In genomic region chr7:107044347-107045194, GRCh38 we compare ENCODE assay signal across 8 cellular contexts. TPM values are rescaled to one million over a fixed set of nuclear protein-coding genes. Genes with fewer than 3 reads are reported as not detected.
DNase-seq lines count a peak whose midpoint lies in the region; ATAC-seq and TF ChIP-seq lines count a peak whose summit lies in the region.

TSS of gene PRKAR2B (plus strand) at chr7:107044705. CDS start at chr7:107044908, 203 bp downstream.

- ATAC-seq in SK-N-SH treated with all-trans-retinoic acid at 6 μM for 48 hours (peak; percentile 70), omental fat pad (ENCODE audit: low FRiP score) (peak; percentile 97)

- peak within 1 kb of the TSS; percentile 87 for H3K4me3 Mint-ChIP-seq in activated naive CD4-positive, alpha-beta T cell treated with anti-CD3 and anti-CD28 coated beads, Interleukin-2, amount 50 U/mL, for 24 hours

- H3K27me3 Mint-ChIP-seq in activated naive CD4-positive, alpha-beta T cell treated with anti-CD3 and anti-CD28 coated beads, Interleukin-2, amount 50 U/mL, for 24 hours: peaks cover 26% of the 10 kb centered on the region

- TF ChIP-seq CTCF in omental fat pad (IDR thresholded peaks at IDR 0.05): no peak

- DNase-seq in DMS79 (lab: John Stamatoyannopoulos, UW) (peak; percentile 52), GOT3 (lab: John Stamatoyannopoulos, UW) (peak; percentile 25), M059J (ENCODE audit: low read depth) (peak; percentile 72), glomerular visceral epithelial cell (ENCODE audit: extremely low spot score) (peak; percentile 80), omental fat pad (ENCODE audit: low spot score) (no peak)

- H3K27ac Mint-ChIP-seq in activated naive CD4-positive, alpha-beta T cell treated with anti-CD3 and anti-CD28 coated beads, Interleukin-2, amount 50 U/mL, for 24 hours: peak within 1 kb of the TSS; percentile 3

- peaks cover 11% of the 10 kb centered on the region for H3K4me1 Mint-ChIP-seq in activated naive CD4-positive, alpha-beta T cell treated with anti-CD3 and anti-CD28 coated beads, Interleukin-2, amount 50 U/mL, for 24 hours

- no peaks in the 10 kb centered on the region for H3K36me3 Mint-ChIP-seq in activated naive CD4-positive, alpha-beta T cell treated with anti-CD3 and anti-CD28 coated beads, Interleukin-2, amount 50 U/mL, for 24 hours

- H3K27ac ChIP-seq in temporal lobe (ENCODE audit: low read depth, low read length): peak within 1 kb of the TSS; percentile 87

- H3K9me3 Mint-ChIP-seq in activated naive CD4-positive, alpha-beta T cell treated with anti-CD3 and anti-CD28 coated beads, Interleukin-2, amount 50 U/mL, for 24 hours: no peaks in the 10 kb centered on the region

TF ChIP-seq in SK-N-SH treated with all-trans-retinoic acid at 6 μM for 48 hours, 23 proteins besides CTCF, POLR2A, EP300 and RAD21:
- no peak for TF ChIP-seq ZNF70 (CRISPR knock-in tag; IDR thresholded peaks at IDR 0.05)
- TF ChIP-seq RARB (CRISPR knock-in tag; IDR thresholded peaks at IDR 0.05): no peak
- TF ChIP-seq ZFP30 (CRISPR knock-in tag; IDR thresholded peaks at IDR 0.05): no peak
- 0 out of 2 replicates have a peak, but pooled peaks have one; percentile 38 for TF ChIP-seq TSHZ2 (CRISPR knock-in tag; IDR thresholded peaks at IDR 0.05)
- TF ChIP-seq ZFP3 (CRISPR knock-in tag; IDR thresholded peaks at IDR 0.05): peak; percentile 100
TF ChIP-seq in SK-N-SH treated with all-trans-retinoic acid at 6 μM for 48 hours: peak in this region for 2.

RNA-seq across cellular contexts. Expression of gene PRKAR2B, which starts in this region (rescaled TPM):
- total RNA-seq in M059J (2014; rRNA removed; shearing (Covaris generic)): 7.0 and 7.7 TPM in 2 replicates
- 100 to 1,000 TPM in 3 of 4 donors, 10 to 100 TPM in 1; 97.3 to 411 (median 236) TPM for total RNA-seq in omental fat pad
- total RNA-seq in temporal lobe: 174 TPM

Comparison
In these comparisons a context has a peak if more than half of its experiments do, and no peak if none do; other contexts are left out.
1. RNA of gene PRKAR2B (total RNA-seq): 97.3 to 411 TPM in omental fat pad and 174 TPM in temporal lobe (single experiment); 7.0 to 7.7 TPM in M059J; every median in the first group is over 10 times any median in the second.